In genomic region chr3:195684527-195685257, GRCh38 we compare ENCODE assay signal across 10 cellular contexts. TPM values are rescaled to one million over a fixed set of nuclear protein-coding genes. Genes with fewer than 3 reads are reported as not detected.
DNase-seq lines count a peak whose midpoint lies in the region; ATAC-seq, FAIRE-seq and TF ChIP-seq lines count a peak whose summit lies in the region.
"Not testable (repeated sequence)": the region's sequence is repeated elsewhere in the genome, so short reads cannot be mapped to it uniquely, and the experiment has no call there.
"Had no signal": no experiment of that assay in that cellular context is flagged by ENCODE, and none has a peak within 500 bp of the region (broad histone marks: within the 10 kb centered on the region; RNA-seq: fewer than 3 reads in every experiment).

No MANE protein-coding gene starts in this region.

- H3K27me3 Mint-ChIP-seq in CD4-positive, CD25-positive, alpha-beta regulatory T cell; activated B cell treated with CpG ODN at 0.5 μM for 24 hours: not testable (repeated sequence)

- BruUV-seq in K562 (replicated peaks; lab: Mats Ljungman, UMichigan): TSS peak; percentile 25

- not testable (repeated sequence) for DNase-seq in CD4-positive, CD25-positive, alpha-beta regulatory T cell; activated B cell treated with CpG ODN at 0.5 μM for 24 hours; K562 (ENCODE audit: extremely low read depth in 1 of 4, low spot score in 3 of 4); left colon; stimulated activated effector memory CD8-positive, alpha-beta T cell treated with anti-CD3 and anti-CD28 coated beads, Interleukin-12 subunit alpha, Interleukin-12 subunit beta, amount 100 ng/mL, for 72 hours (ENCODE audit: low spot score in 2 of 2)

- H3K9me3 ChIP-seq in CD4-positive, CD25-positive, alpha-beta regulatory T cell (ENCODE audit: control insufficient read depth in 2 of 2, low read length in 2 of 2); K562 (replicated peaks; ENCODE audit: control insufficient read depth, insufficient read depth, low read depth, low read length): not testable (repeated sequence)

- TF ChIP-seq EP300 in K562 (IDR thresholded peaks at IDR 0.05; ENCODE audit: low read length): not testable (repeated sequence)

- H3K4me1 ChIP-seq in CD4-positive, CD25-positive, alpha-beta regulatory T cell (ENCODE audit: control insufficient read depth, insufficient read depth, low read length, poor library complexity, severe bottlenecking); K562 (replicated peaks in 1 of 2; ENCODE audit: control insufficient read depth in 2 of 2, insufficient read depth in 2 of 2, low read length in 2 of 2): not testable (repeated sequence)

- not testable (repeated sequence) for H2AFZ ChIP-seq in K562 (ENCODE audit: low read depth, low read length)

- H3K36me3 ChIP-seq in CD4-positive, CD25-positive, alpha-beta regulatory T cell (ENCODE audit: control insufficient read depth, insufficient read depth, low read length): peaks cover 30% of the 10 kb centered on the region
- peaks cover 66% of the 10 kb centered on the region; the same call in 2 of the 3 replicates for H3K36me3 ChIP-seq in K562 (ENCODE audit: control insufficient read depth, insufficient read depth, low read length)

- H3K4me1 Mint-ChIP-seq in CD4-positive, CD25-positive, alpha-beta regulatory T cell: not testable (repeated sequence)
- H3K4me1 Mint-ChIP-seq in activated B cell treated with CpG ODN at 0.5 μM for 24 hours: peaks cover 14% of the 10 kb centered on the region
- peaks cover 38% of the 10 kb centered on the region for H3K4me1 Mint-ChIP-seq in stimulated activated effector memory CD8-positive, alpha-beta T cell treated with anti-CD3 and anti-CD28 coated beads, Interleukin-12 subunit alpha, Interleukin-12 subunit beta, amount 100 ng/mL, for 72 hours

- not testable (repeated sequence) for H3K27me3 ChIP-seq in CD4-positive, CD25-positive, alpha-beta regulatory T cell (ENCODE audit: control insufficient read depth, insufficient read depth, low read length); K562 (ENCODE audit: control insufficient read depth in 2 of 2, insufficient read depth in 2 of 2, low read length in 2 of 2)

- H3K9me1 ChIP-seq in K562 (ENCODE audit: control insufficient read depth, insufficient read depth, low read length): not testable (repeated sequence)

- not testable (repeated sequence) for H3K4me2 ChIP-seq in K562 (ENCODE audit: insufficient read depth, low read length)

- WGBS in K562 (ENCODE audit: insufficient coverage, low coverage, missing lambda C conversion rate): 85% methylated on average over 8 of the region's 10 CpGs

- ATAC-seq in CD4-positive, CD25-positive, alpha-beta regulatory T cell (ENCODE audit: low read depth in 2 of 2); activated B cell treated with CpG ODN at 0.5 μM for 24 hours (ENCODE audit: low read depth); K562: not testable (repeated sequence)
- ATAC-seq in GM19035 (IDR thresholded peaks at IDR 0.05; ENCODE audit: unreplicated experiment) (peak; percentile 72), GM21786 (IDR thresholded peaks at IDR 0.05; ENCODE audit: unreplicated experiment) (peak; percentile 63), HG03442 (IDR thresholded peaks at IDR 0.05; ENCODE audit: unreplicated experiment) (peak; percentile 52), left colon (peak; percentile 81)
- peak; percentile 51 for ATAC-seq in stimulated activated effector memory CD8-positive, alpha-beta T cell treated with anti-CD3 and anti-CD28 coated beads, Interleukin-12 subunit alpha, Interleukin-12 subunit beta, amount 100 ng/mL, for 72 hours

- H3K4me3 Mint-ChIP-seq in CD4-positive, CD25-positive, alpha-beta regulatory T cell; activated B cell treated with CpG ODN at 0.5 μM for 24 hours; stimulated activated effector memory CD8-positive, alpha-beta T cell treated with anti-CD3 and anti-CD28 coated beads, Interleukin-12 subunit alpha, Interleukin-12 subunit beta, amount 100 ng/mL, for 72 hours: not testable (repeated sequence)

- H3K27ac ChIP-seq in CD4-positive, CD25-positive, alpha-beta regulatory T cell (ENCODE audit: insufficient read depth, low read length, poor library complexity, severe bottlenecking); K562 (ENCODE audit: extremely low read depth, low read depth, low read length): not testable (repeated sequence)

- not testable (repeated sequence) for H3K9ac ChIP-seq in K562 (ENCODE audit: insufficient read depth in 1 of 2, low read depth in 2 of 2, low read length in 2 of 2)

- TF ChIP-seq RAD21 in K562 (CRISPR knock-in tag; conservative IDR thresholded peaks at IDR 0.05 in 1 of 2, IDR thresholded peaks at IDR 0.05 in 1 of 2): not testable (repeated sequence)

- H3K36me3 Mint-ChIP-seq in CD4-positive, CD25-positive, alpha-beta regulatory T cell: peaks cover 44% of the 10 kb centered on the region
- peaks cover 62% of the 10 kb centered on the region for H3K36me3 Mint-ChIP-seq in activated B cell treated with CpG ODN at 0.5 μM for 24 hours (ENCODE audit: low read depth)
- H3K36me3 Mint-ChIP-seq in stimulated activated effector memory CD8-positive, alpha-beta T cell treated with anti-CD3 and anti-CD28 coated beads, Interleukin-12 subunit alpha, Interleukin-12 subunit beta, amount 100 ng/mL, for 72 hours: peaks cover 87% of the 10 kb centered on the region

- peak overlapping the region in 2 of 3 donors; percentile 47 to 78 for H3K27ac Mint-ChIP-seq in CD4-positive, CD25-positive, alpha-beta regulatory T cell
- peak overlapping the region; percentile 55 for H3K27ac Mint-ChIP-seq in activated B cell treated with CpG ODN at 0.5 μM for 24 hours
- peak overlapping the region; percentile 92 for H3K27ac Mint-ChIP-seq in stimulated activated effector memory CD8-positive, alpha-beta T cell treated with anti-CD3 and anti-CD28 coated beads, Interleukin-12 subunit alpha, Interleukin-12 subunit beta, amount 100 ng/mL, for 72 hours

- H3K4me3 ChIP-seq in CD4-positive, CD25-positive, alpha-beta regulatory T cell (ENCODE audit: low read depth, low read length); K562: not testable (repeated sequence)

- not testable (repeated sequence) for H4K20me1 ChIP-seq in K562 (replicated peaks; ENCODE audit: control insufficient read depth, insufficient read depth, low read length)

- not testable (repeated sequence) for TF ChIP-seq CTCF in activated B cell treated with CpG ODN at 0.5 μM for 24 hours (IDR thresholded peaks at IDR 0.05); K562 (IDR thresholded peaks at IDR 0.05 in 2 of 3, conservative IDR thresholded peaks at IDR 0.05 in 1 of 3; ENCODE audit: insufficient read depth in 2 of 3, low read depth in 1 of 3, low read length in 3 of 3)

- intact Hi-C loops in activated B cell treated with CpG ODN at 0.5 μM for 24 hours (cut with micrococcal nuclease); K562 (cut with micrococcal nuclease); left colon (cut with DNase I, micrococcal nuclease): not testable (repeated sequence)

- not testable (repeated sequence) for H3K9me3 Mint-ChIP-seq in CD4-positive, CD25-positive, alpha-beta regulatory T cell; activated B cell treated with CpG ODN at 0.5 μM for 24 hours; stimulated activated effector memory CD8-positive, alpha-beta T cell treated with anti-CD3 and anti-CD28 coated beads, Interleukin-12 subunit alpha, Interleukin-12 subunit beta, amount 100 ng/mL, for 72 hours

- CTCF ChIA-PET in activated B cell treated with CpG ODN at 0.5 μM for 24 hours (lab: Charles Lee); K562 (lab: Yijun Ruan, JAX; ENCODE audit: low intra/inter-chr PET ratio): not testable (repeated sequence)

- TF ChIP-seq POLR2A in K562 (conservative IDR thresholded peaks at IDR 0.05): not testable (repeated sequence)

- in situ Hi-C loops in K562 (cut with MboI): not testable (repeated sequence)

- not testable (repeated sequence) for H3K79me2 ChIP-seq in K562 (ENCODE audit: control insufficient read depth, insufficient read depth, low read length)

- FAIRE-seq in K562 (lab: Jason Lieb, UNC): not testable (repeated sequence)

- POLR2A ChIA-PET in activated B cell treated with CpG ODN at 0.5 μM for 24 hours (lab: Charles Lee); K562 (lab: Yijun Ruan, JAX): not testable (repeated sequence)

RNA-seq across cellular contexts. Expression of gene MUC20, which starts 36.1 kb away (rescaled TPM):
- total RNA-seq in CD4-positive, CD25-positive, alpha-beta regulatory T cell: 1.5 TPM
- polyA plus RNA-seq in CD4-positive, CD25-positive, alpha-beta regulatory T cell: under 1 TPM in 2 of 4 donors, not detected in 2; 0.14 to 0.47 TPM
- total RNA-seq in activated B cell treated with CpG ODN at 0.5 μM for 24 hours (4.1 and 4.6 TPM in 2 replicates), K562 (2014; rRNA removed) (not detected in 2 replicates), K562 (2014; rRNA removed; fragmentation: Illumina TruSeq; extraction: Trizol) (not detected in 2 replicates), K562 (2015; rRNA removed; fragmentation: Illumina TruSeq; extraction: Trizol) (0.18 TPM in 1 of 2 replicates, not detected in the other), K562 (2021) (0.16 and 0.25 TPM in 2 replicates), left colon (100 to 1,000 TPM; 110 to 115 TPM)
- 0.51 and 0.63 TPM in 2 replicates for total RNA-seq in K562 (2011; cell fraction: chromatin; rRNA removed; ENCODE audit: low replicate concordance)
- 0.17 and 0.39 TPM in 2 replicates for total RNA-seq in K562 (2011; cell fraction: nucleolus; rRNA removed)
- not detected in 2 replicates for total RNA-seq in K562 (2011; cell fraction: nucleoplasm; rRNA removed)
- polyA plus RNA-seq in K562 (2011; rRNA removed) (0.11 and 0.15 TPM in 2 replicates), K562 (2014; fragmentation: Illumina TruSeq; extraction: Trizol) (0.15 and 0.44 TPM in 2 replicates), K562 (2014; fragmentation: Nextera tagmentation; extraction: Ambion mirVana) (under 1 TPM in 1 of 2 experiments, not detected in 1; 0.03 TPM), K562 (2014; rRNA removed) (0.22 and 0.23 TPM in 2 replicates)
- 0.09 and 0.12 TPM in 2 replicates for polyA plus RNA-seq in K562 (2011; cell fraction: cytosol; rRNA removed)
- 0.41 and 0.63 TPM in 2 replicates for polyA plus RNA-seq in K562 (2011; cell fraction: nucleus; rRNA removed)
- 0.22 and 1.2 TPM in 2 replicates for polyA plus RNA-seq in K562 (2012)
- not detected in 2 replicates for polyA minus RNA-seq in K562 (2011; rRNA and poly(A)+ RNA removed)
- not detected in 2 replicates for polyA minus RNA-seq in K562 (2011; cell fraction: cytosol; rRNA and poly(A)+ RNA removed)
- polyA minus RNA-seq in K562 (2011; cell fraction: nucleus; rRNA and poly(A)+ RNA removed): not detected in 2 replicates
- total RNA-seq: glomerular endothelial cell, H9 had no signal

Comparison
In these comparisons a context has a peak if more than half of its experiments do, and no peak if none do; other contexts are left out.
1. RNA of gene MUC20, which starts 36.1 kb away (total RNA-seq): 110 to 115 TPM in left colon; 4.1 to 4.6 TPM in activated B cell treated with CpG ODN at 0.5 μM for 24 hours, 1.5 TPM in CD4-positive, CD25-positive, alpha-beta regulatory T cell (single experiment) and 0.16 to 0.63 TPM in K562; every median in the first group is over 10 times any median in the second.
2. Peak in every context shown above with its lines, with median percentiles within 50 percentile points of each other: H3K27ac Mint-ChIP-seq.